11 cellular contexts compared by ENCODE assay signal in genomic region chr20:62606551-62607201, GRCh38. TPM values are rescaled to one million over a fixed set of nuclear protein-coding genes. Genes with fewer than 3 reads are reported as not detected.
DNase-seq lines count a peak whose midpoint lies in the region; ATAC-seq and TF ChIP-seq lines count a peak whose summit lies in the region.
"Had no signal": no experiment of that assay in that cellular context is flagged by ENCODE, and none has a peak within 500 bp of the region (broad histone marks: within the 10 kb centered on the region; RNA-seq: fewer than 3 reads in every experiment).

No MANE protein-coding gene starts in this region.

- no peak for ATAC-seq in GM21360 (IDR thresholded peaks at IDR 0.05; ENCODE audit: unreplicated experiment)
- ATAC-seq in HG02885 (IDR thresholded peaks at IDR 0.05; ENCODE audit: poor library complexity, unreplicated experiment): no peak

- peaks cover 28% of the 10 kb centered on the region for H3K27me3 Mint-ChIP-seq in osteocyte (ENCODE audit: unreplicated experiment)

- no peak overlapping the region for H3K4me3 Mint-ChIP-seq in osteocyte (ENCODE audit: unreplicated experiment)

- DNase-seq in ELF-1 (ENCODE audit: low read depth, low spot score): peak; percentile 20
- DNase-seq in NCI-H345 treated with DMSO at 0.1 percent for 48 hours (lab: John Stamatoyannopoulos, UW; ENCODE audit: unreplicated experiment): peak; percentile 83
- peak; percentile 25 for DNase-seq in fibroblast of pulmonary artery (ENCODE audit: low read depth)
- peak; percentile 83 for DNase-seq in renal cortical epithelial cell (ENCODE audit: low read depth)
- no peak for DNase-seq in osteocyte (ENCODE audit: extremely low spot score, unreplicated experiment)
- no peak for DNase-seq in dermis blood vessel endothelial cell
- DNase-seq: activated gamma-delta T cell; effector memory CD4-positive, alpha-beta T cell; T-helper 9 cell had no signal

- H3K9me3 Mint-ChIP-seq in osteocyte (ENCODE audit: unreplicated experiment): peaks cover 3% of the 10 kb centered on the region

- H3K4me1 Mint-ChIP-seq in osteocyte (ENCODE audit: unreplicated experiment): peaks cover 3% of the 10 kb centered on the region

- no peak overlapping the region for H3K4me3 ChIP-seq in fibroblast of pulmonary artery (replicated peaks; ENCODE audit: low read depth, low read length)

- no peak overlapping the region for H3K27ac Mint-ChIP-seq in osteocyte (ENCODE audit: unreplicated experiment)

- TF ChIP-seq CTCF in fibroblast of pulmonary artery (IDR thresholded peaks at IDR 0.05; ENCODE audit: low read length, missing control alignments) (no peak), osteocyte (IDR thresholded peaks at IDR 0.05) (no peak)

- no peaks in the 10 kb centered on the region for H3K36me3 Mint-ChIP-seq in osteocyte (ENCODE audit: unreplicated experiment)

RNA-seq across cellular contexts. Expression of gene SLCO4A1, which starts 35.6 kb away (rescaled TPM):
- 6.1 and 30.7 TPM in 2 replicates for total RNA-seq in renal cortical epithelial cell
- 1.2 and 1.5 TPM in 2 replicates for total RNA-seq in osteocyte
- total RNA-seq in dermis blood vessel endothelial cell: 3.7 and 4.8 TPM in 2 replicates

Comparison
In these comparisons a context has a peak if more than half of its experiments do, and no peak if none do; other contexts are left out.
1. DNase-seq: peak in ELF-1 (single experiment), NCI-H345 treated with DMSO at 0.1 percent for 48 hours (single experiment), fibroblast of pulmonary artery (single experiment) and renal cortical epithelial cell (single experiment); none in osteocyte (single experiment) and dermis blood vessel endothelial cell (single experiment).